ENCODE assay signal across 19 cellular contexts in the genomic region with DNA sequence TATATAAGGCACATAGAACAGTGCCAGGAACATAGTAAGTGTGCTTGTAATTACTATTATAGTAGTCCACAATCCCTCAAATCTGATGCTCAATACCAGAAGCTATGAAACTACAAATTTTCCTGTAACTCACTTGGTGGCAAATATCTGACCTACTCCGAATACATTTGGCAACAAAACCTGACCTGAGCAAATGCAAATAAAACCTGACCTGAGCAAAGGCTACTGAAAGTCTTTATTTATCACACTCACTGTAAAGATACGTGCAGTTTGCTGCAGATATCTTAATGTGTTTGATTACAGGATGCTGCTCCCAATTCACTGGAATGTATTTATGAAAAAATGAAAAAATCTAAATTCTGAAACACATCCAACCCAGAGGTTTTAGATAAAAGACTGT. TPM values are rescaled to one million over a fixed set of nuclear protein-coding genes. Genes with fewer than 3 reads are reported as not detected.
A peak's percentile ranks its signal among the peaks of the same experiment; 100 is the strongest.
DNase-seq lines count a peak whose midpoint lies in the region; ATAC-seq, FAIRE-seq and TF ChIP-seq lines count a peak whose summit lies in the region.
"Had no signal": no experiment of that assay in that cellular context is flagged by ENCODE, and none has a peak within 500 bp of the region (broad histone marks: within the 10 kb centered on the region; RNA-seq: fewer than 3 reads in every experiment).

No MANE protein-coding gene starts in this region.

- peaks cover 12 to 59% (median 38%) of the 10 kb centered on the region in 4 donors for H3K4me1 ChIP-seq in liver (ENCODE audit: control insufficient read depth in 4 of 4, insufficient read depth in 4 of 4, low read length in 3 of 4)
- H3K4me1 ChIP-seq in HepG2 (ENCODE audit: insufficient read depth, low read length), result peaks cover 53% of the 10 kb centered on the region
- H3K4me1 ChIP-seq in right lobe of liver, result peaks cover 0 to 54% (median 15%) of the 10 kb centered on the region in 4 donors
- peaks cover 33 to 40% of the 10 kb centered on the region in 2 donors for H3K4me1 ChIP-seq in thyroid gland

- DNase-seq in HepG2 (ENCODE audit: low spot score) (no peak), SK-N-MC (ENCODE audit: low read depth, low spot score) (no peak), right lobe of liver (no peak), thyroid gland (no peak), NCI-H1417 treated with DMSO at 0.1 percent for 48 hours (lab: John Stamatoyannopoulos, UW) (no peak), GF-D8 (lab: John Stamatoyannopoulos, UW) (no peak), immature natural killer cell (no peak)
- DNase-seq: AML-193; Calu3; CD4-positive, alpha-beta T cell; DMS 273 treated with DMSO at 0.1 percent for 48 hours; DMS79; H9 had no signal

- H3K9me3 Mint-ChIP-seq in immature natural killer cell, result no peaks in the 10 kb centered on the region
- H3K9me3 Mint-ChIP-seq: CD4-positive, alpha-beta T cell; GM23338; H9 had no signal

- in situ Hi-C loops in HepG2 (cut with HindIII; ENCODE audit: extremely low pct_ligation_motif_present, low pct_unique_long_range_greater_than_20kb), result no loop called here

- TF ChIP-seq POLR2A in HepG2 (IDR thresholded peaks at IDR 0.05; ENCODE audit: insufficient read depth in 1 of 2, low read depth in 2 of 2, low read length in 2 of 2), result no peak
- TF ChIP-seq POLR2A in right lobe of liver (IDR thresholded peaks at IDR 0.05), result no peak
- TF ChIP-seq POLR2A in thyroid gland (IDR thresholded peaks at IDR 0.05), result no peak

- peak overlapping the region; percentile 50 to 70 for H3K27ac ChIP-seq in liver (ENCODE audit: low read depth in 1 of 2, low read length in 2 of 2)
- no peak overlapping the region for H3K27ac ChIP-seq in HepG2 (ENCODE audit: extremely low read length, insufficient read depth, low read length)
- H3K27ac ChIP-seq in SK-N-MC, result peak overlapping the region; percentile 93
- peak overlapping the region; percentile 37 to 51 (median 46) for H3K27ac ChIP-seq in right lobe of liver
- H3K27ac ChIP-seq in thyroid gland, result peak overlapping the region in 2 of 3 donors; percentile 18 to 64
- H3K27ac ChIP-seq: 22Rv1, BLaER1, HL-60 had no signal

- BruUV-seq in HepG2 (replicated peaks; lab: Mats Ljungman, UMichigan), result no TSS peak

- peaks cover 0 to 4% (median 0%) of the 10 kb centered on the region in 3 donors for H3K36me3 Mint-ChIP-seq in immature natural killer cell

- H3K4me1 Mint-ChIP-seq in immature natural killer cell, result peaks cover 32 to 43% of the 10 kb centered on the region in 2 donors
- H3K4me1 Mint-ChIP-seq: GM23338 had no signal

- POLR2A ChIA-PET in HepG2 (lab: Yijun Ruan, JAX), result no interaction called here

- H3K9ac ChIP-seq in liver (ENCODE audit: low read depth in 1 of 2, low read length in 2 of 2) (no peak overlapping the region), HepG2 (ENCODE audit: insufficient read depth, low read depth, low read length) (no peak overlapping the region), SK-N-MC (ENCODE audit: insufficient read length) (no peak overlapping the region)
- H3K9ac ChIP-seq: BLaER1 had no signal

- H4K20me1 ChIP-seq in HepG2 (ENCODE audit: insufficient read depth, low read length), result no peaks in the 10 kb centered on the region

- H3K4me3 Mint-ChIP-seq in immature natural killer cell, result no peak overlapping the region
- H3K4me3 Mint-ChIP-seq: GM23338, H9 had no signal

- H3K27ac Mint-ChIP-seq in immature natural killer cell, result no peak overlapping the region
- H3K27ac Mint-ChIP-seq: CD4-positive, alpha-beta T cell; GM23338; H9 had no signal

- no peak for FAIRE-seq in HepG2 (lab: Jason Lieb, UNC)
- FAIRE-seq: GM12892 had no signal

- WGBS in liver, result 30% methylated on average over 2 of the region's 2 CpGs
- 52% methylated on average over 2 of the region's 2 CpGs for WGBS in HepG2 (ENCODE audit: low lambda C conversion rate)
- 12% methylated on average over 2 of the region's 2 CpGs for WGBS in right lobe of liver (ENCODE audit: insufficient coverage, low coverage, low lambda C conversion rate, missing lambda C conversion rate)
- 92 to 96% methylated on average over 2 of the region's 2 CpGs for WGBS in thyroid gland, 2 donors

- TF ChIP-seq CTCF in liver (IDR thresholded peaks at IDR 0.05; ENCODE audit: low read depth, low read length, missing input control) (no peak), HepG2 (CRISPR knock-in tag; IDR thresholded peaks at IDR 0.05) (no peak), right lobe of liver (IDR thresholded peaks at IDR 0.05) (no peak), thyroid gland (IDR thresholded peaks at IDR 0.05) (no peak)

- H3K36me3 ChIP-seq in liver (ENCODE audit: control insufficient read depth in 4 of 4, insufficient read depth in 3 of 4, low read depth in 1 of 4, low read length in 3 of 4), result no peaks in the 10 kb centered on the region
- no peaks in the 10 kb centered on the region for H3K36me3 ChIP-seq in HepG2 (replicated peaks in 1 of 2; ENCODE audit: control insufficient read depth in 1 of 2, insufficient read depth in 2 of 2, low read length in 2 of 2)
- H3K36me3 ChIP-seq in SK-N-MC (ENCODE audit: insufficient read depth, low read length), result no peaks in the 10 kb centered on the region; the same call in 1 of the 2 replicates
- H3K36me3 ChIP-seq in right lobe of liver, result no peaks in the 10 kb centered on the region
- no peaks in the 10 kb centered on the region for H3K36me3 ChIP-seq in thyroid gland

- ATAC-seq in HepG2, result no peak
- peak; percentile 55 to 70 (median 62) for ATAC-seq in right lobe of liver
- ATAC-seq: GM23338 had no signal

- H3K27me3 Mint-ChIP-seq in immature natural killer cell (ENCODE audit: low read depth in 3 of 3), result peaks cover 3 to 10% (median 5%) of the 10 kb centered on the region in 3 donors
- H3K27me3 Mint-ChIP-seq: CD4-positive, alpha-beta T cell had no signal

- H3K79me2 ChIP-seq in HepG2 (ENCODE audit: insufficient read depth, low read length), result peaks cover 22% of the 10 kb centered on the region

- no peak overlapping the region for H3K4me2 ChIP-seq in HepG2 (ENCODE audit: low read depth, low read length)
- H3K4me2 ChIP-seq: BLaER1, GM23338 had no signal

- H3K9me3 ChIP-seq in liver (ENCODE audit: control insufficient read depth in 4 of 4, low read length in 3 of 4), result no peaks in the 10 kb centered on the region
- H3K9me3 ChIP-seq in HepG2 (ENCODE audit: low read length), result no peaks in the 10 kb centered on the region
- no peaks in the 10 kb centered on the region for H3K9me3 ChIP-seq in SK-N-MC (ENCODE audit: low read depth, low read length)
- H3K9me3 ChIP-seq in right lobe of liver, result no peaks in the 10 kb centered on the region
- H3K9me3 ChIP-seq in thyroid gland, result no peaks in the 10 kb centered on the region
- H3K9me3 ChIP-seq: BLaER1 had no signal

- CTCF ChIA-PET in HepG2 (lab: Yijun Ruan, JAX; ENCODE audit: low intra/inter-chr PET ratio, low total read pairs), result no interaction called here

- H3K27me3 ChIP-seq in liver (ENCODE audit: control insufficient read depth in 4 of 4, insufficient read depth in 4 of 4, low read length in 3 of 4), result no peaks in the 10 kb centered on the region
- H3K27me3 ChIP-seq in HepG2 (ENCODE audit: control insufficient read depth in 1 of 2, insufficient read depth in 2 of 2, low read length in 2 of 2), result no peaks in the 10 kb centered on the region
- no peaks in the 10 kb centered on the region for H3K27me3 ChIP-seq in right lobe of liver
- H3K27me3 ChIP-seq in thyroid gland, result no peaks in the 10 kb centered on the region
- H3K27me3 ChIP-seq: BLaER1 had no signal

- TF ChIP-seq RAD21 in liver (IDR thresholded peaks at IDR 0.05), result peak in 1 of 2 donors; percentile 41
- no peak for TF ChIP-seq RAD21 in HepG2 (CRISPR knock-in tag; IDR thresholded peaks at IDR 0.05)

- no peak overlapping the region for H3K4me3 ChIP-seq in liver (ENCODE audit: low read depth in 1 of 3, low read length in 3 of 3)
- H3K4me3 ChIP-seq in HepG2 (replicated peaks in 1 of 3; ENCODE audit: insufficient read depth in 1 of 3, low read depth in 2 of 3, low read length in 3 of 3), result no peak overlapping the region
- H3K4me3 ChIP-seq in SK-N-MC, result no peak overlapping the region
- no peak overlapping the region for H3K4me3 ChIP-seq in right lobe of liver
- H3K4me3 ChIP-seq in thyroid gland (replicated peaks in 1 of 3), result no peak overlapping the region
- H3K4me3 ChIP-seq: BLaER1, GM23338 had no signal

- TF ChIP-seq EP300 in HepG2 (IDR thresholded peaks at IDR 0.05; ENCODE audit: low read depth in 2 of 2, low read length in 2 of 2), result no peak
- no peak for TF ChIP-seq EP300 in HepG2 (CRISPR knock-in tag; IDR thresholded peaks at IDR 0.05; ENCODE audit: borderline replicate concordance)

- intact Hi-C loops in HepG2 (cut with micrococcal nuclease; ENCODE audit: unreplicated experiment), result no loop called here
- intact Hi-C loops in right lobe of liver (cut with DNase I), result no loop called here
- intact Hi-C loops in thyroid gland (cut with DNase I), result no loop called here

- H2AFZ ChIP-seq in HepG2 (ENCODE audit: low read length), result no peak overlapping the region
- H2AFZ ChIP-seq: GM23338 had no signal

RNA-seq across cellular contexts. Expression of a gene that starts 7.1 kb away (rescaled TPM):
- total RNA-seq in liver (10 to 100 TPM; 19.8 to 27.4 TPM), HepG2 (2016; rRNA removed; fragmentation: Illumina TruSeq; extraction: Trizol) (3.1 and 3.3 TPM in 2 replicates), right lobe of liver (10 to 100 TPM; 26.8 to 49.0 (median 38.2) TPM), thyroid gland (100 to 1,000 TPM in 3 of 4 donors, 10 to 100 TPM in 1; 65.2 to 194 (median 138) TPM)
- polyA plus RNA-seq in liver (10 to 100 TPM; 15.5 to 18.7 TPM), HepG2 (2011; rRNA removed) (3.3 and 3.6 TPM in 2 replicates), immature natural killer cell (10 to 100 TPM; 10.0 to 13.3 (median 11.2) TPM)
- total RNA-seq in HepG2 (2016; cell fraction: cytosol; rRNA removed; fragmentation: Illumina TruSeq; extraction: Trizol; ENCODE audit: low read depth), result 0.71 and 0.88 TPM in 2 replicates
- 3.1 and 3.7 TPM in 2 replicates for total RNA-seq in HepG2 (2016; cell fraction: insoluble cytoplasmic fraction; rRNA removed; fragmentation: Illumina TruSeq; extraction: Trizol)
- 4.3 and 4.5 TPM in 2 replicates for total RNA-seq in HepG2 (2016; cell fraction: membrane; rRNA removed; fragmentation: Illumina TruSeq; extraction: Trizol)
- total RNA-seq in HepG2 (2016; cell fraction: nucleus; rRNA removed; fragmentation: Illumina TruSeq; extraction: Trizol), result 3.8 and 3.9 TPM in 2 replicates
- polyA plus RNA-seq in HepG2 (2011; cell fraction: cytosol; rRNA removed), result 1.7 and 3.4 TPM in 2 replicates
- 0.82 and 1.6 TPM in 2 replicates for polyA plus RNA-seq in HepG2 (2011; cell fraction: nucleus; rRNA removed)
- polyA plus RNA-seq in HepG2 (2012), result 6.3 and 6.4 TPM in 2 replicates
- 0.44 and 0.52 TPM in 2 replicates for polyA plus RNA-seq in HepG2 (2016; cell fraction: cytosol; fragmentation: Illumina TruSeq; extraction: Trizol; ENCODE audit: low read depth)
- polyA plus RNA-seq in HepG2 (2016; cell fraction: insoluble cytoplasmic fraction; fragmentation: Illumina TruSeq; extraction: Trizol; ENCODE audit: low read depth), result 3.5 and 4.3 TPM in 2 replicates
- polyA plus RNA-seq in HepG2 (2016; cell fraction: membrane; fragmentation: Illumina TruSeq; extraction: Trizol; ENCODE audit: low read depth), result 2.7 and 2.9 TPM in 2 replicates
- 4.6 and 4.7 TPM in 2 replicates for polyA plus RNA-seq in HepG2 (2016; cell fraction: nucleus; fragmentation: Illumina TruSeq; extraction: Trizol; ENCODE audit: insufficient read depth, low read depth)
- polyA minus RNA-seq in HepG2 (2011; rRNA and poly(A)+ RNA removed; ENCODE audit: low replicate concordance), result 2.5 and 6.5 TPM in 2 replicates
- 4.0 and 5.0 TPM in 2 replicates for polyA minus RNA-seq in HepG2 (2011; cell fraction: cytosol; rRNA and poly(A)+ RNA removed)
- 1.9 and 4.0 TPM in 2 replicates for polyA minus RNA-seq in HepG2 (2011; cell fraction: nucleus; rRNA and poly(A)+ RNA removed)
